24 cellular contexts compared by ENCODE assay signal in the genomic region with DNA sequence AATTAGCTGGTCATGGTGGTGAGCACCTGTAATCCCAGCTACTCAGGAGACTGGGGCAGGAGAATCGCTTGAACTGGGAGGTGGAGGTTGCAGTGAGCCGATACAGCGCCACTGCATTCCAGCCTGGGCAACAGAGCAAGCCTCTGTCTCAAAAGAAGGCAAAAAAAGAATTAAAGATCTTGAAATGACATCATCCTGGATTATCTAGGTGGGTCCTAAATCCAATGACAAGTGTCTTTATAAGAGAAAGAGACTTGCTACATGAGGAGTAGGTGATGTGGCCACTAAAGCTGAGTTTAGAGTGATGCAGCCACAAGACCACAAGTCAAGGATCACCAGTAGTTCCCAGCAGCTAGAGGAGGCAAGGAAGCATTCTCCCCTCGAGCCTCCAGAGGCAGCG. TPM values are rescaled to one million over a fixed set of nuclear protein-coding genes. Genes with fewer than 3 reads are reported as not detected.
DNase-seq lines count a peak whose midpoint lies in the region; ATAC-seq, FAIRE-seq and TF ChIP-seq lines count a peak whose summit lies in the region.
"Had no signal": no experiment of that assay in that cellular context is flagged by ENCODE, and none has a peak within 500 bp of the region (broad histone marks: within the 10 kb centered on the region; RNA-seq: fewer than 3 reads in every experiment).

No MANE protein-coding gene starts in this region.

- in situ Hi-C loops in gastrocnemius medialis (cut with MboI; ENCODE audit: low sequenced_read_pairs in 4 of 4) = no loop called here

- peaks cover 99% of the 10 kb centered on the region for H3K4me1 Mint-ChIP-seq in activated B cell treated with CpG ODN at 0.5 μM for 24 hours
- H3K4me1 Mint-ChIP-seq in stimulated activated memory B cell treated with anti-CD40 and anti-IgM and Interleukin-4, amounts not matched to agents 10 μg/mL and 1 μg/mL and 100 μg/mL, for 72 hours = peaks cover 96% of the 10 kb centered on the region
- H3K4me1 Mint-ChIP-seq in endothelial cell (ENCODE audit: unreplicated experiment) = no peaks in the 10 kb centered on the region

- H3K27me3 Mint-ChIP-seq in activated B cell treated with CpG ODN at 0.5 μM for 24 hours (no peaks in the 10 kb centered on the region), endothelial cell (ENCODE audit: unreplicated experiment) (peaks cover 5% of the 10 kb centered on the region)
- H3K27me3 Mint-ChIP-seq in stimulated activated memory B cell treated with anti-CD40 and anti-IgM and Interleukin-4, amounts not matched to agents 10 μg/mL and 1 μg/mL and 100 μg/mL, for 72 hours = no peaks in the 10 kb centered on the region
- H3K27me3 Mint-ChIP-seq: CD4-positive, CD25-positive, alpha-beta regulatory T cell had no signal

- DNase-seq in MV-4-11 (lab: John Stamatoyannopoulos, UW) = peak; percentile 36
- DNase-seq in activated B cell treated with CpG ODN at 0.5 μM for 24 hours = no peak
- DNase-seq in endothelial cell (ENCODE audit: low spot score) = no peak
- no peak for DNase-seq in GM12891 (ENCODE audit: insufficient read length, low spot score)
- no peak for DNase-seq in gastrocnemius medialis
- DNase-seq: ACHN; CD4-positive, CD25-positive, alpha-beta regulatory T cell; COR-L47; GDM1; H7; HFFc6; NCI-H187; NCI-H226; NCI-H524; NCI-H82; Peyer's patch; SW 1271; T-helper 2 cell had no signal

- peaks cover 2% of the 10 kb centered on the region for H3K9me3 Mint-ChIP-seq in activated B cell treated with CpG ODN at 0.5 μM for 24 hours
- H3K9me3 Mint-ChIP-seq in stimulated activated memory B cell treated with anti-CD40 and anti-IgM and Interleukin-4, amounts not matched to agents 10 μg/mL and 1 μg/mL and 100 μg/mL, for 72 hours = no peaks in the 10 kb centered on the region
- H3K9me3 Mint-ChIP-seq in endothelial cell (ENCODE audit: unreplicated experiment) = no peaks in the 10 kb centered on the region
- H3K9me3 Mint-ChIP-seq: HFFc6 had no signal

- H3K9me3 ChIP-seq in gastrocnemius medialis = no peaks in the 10 kb centered on the region
- H3K9me3 ChIP-seq: Peyer's patch had no signal

- H3K27ac Mint-ChIP-seq in activated B cell treated with CpG ODN at 0.5 μM for 24 hours (peak overlapping the region; percentile 87), endothelial cell (ENCODE audit: unreplicated experiment) (no peak overlapping the region)
- peak overlapping the region; percentile 86 for H3K27ac Mint-ChIP-seq in stimulated activated memory B cell treated with anti-CD40 and anti-IgM and Interleukin-4, amounts not matched to agents 10 μg/mL and 1 μg/mL and 100 μg/mL, for 72 hours
- H3K27ac Mint-ChIP-seq: CD4-positive, CD25-positive, alpha-beta regulatory T cell; HFFc6 had no signal

- ATAC-seq in activated B cell treated with CpG ODN at 0.5 μM for 24 hours (ENCODE audit: low read depth) = no peak
- no peak for ATAC-seq in stimulated activated memory B cell treated with anti-CD40 and anti-IgM and Interleukin-4, amounts not matched to agents 10 μg/mL and 1 μg/mL and 100 μg/mL, for 72 hours
- no peak for ATAC-seq in gastrocnemius medialis

- no peaks in the 10 kb centered on the region for H3K27me3 ChIP-seq in gastrocnemius medialis
- H3K27me3 ChIP-seq: Peyer's patch had no signal

- H3K4me1 ChIP-seq in gastrocnemius medialis = no peaks in the 10 kb centered on the region

- POLR2A ChIA-PET in activated B cell treated with CpG ODN at 0.5 μM for 24 hours (lab: Charles Lee) = interaction anchor here (0.6 to 7.9 kb wide), 11 partner anchors 10 to 149 kb away, joined by 3 to 318 read pairs (median 9); a partner anchor contains a TSS

- intact Hi-C loops in activated B cell treated with CpG ODN at 0.5 μM for 24 hours (cut with micrococcal nuclease) = no loop called here
- intact Hi-C loops in gastrocnemius medialis (cut with DNase I; ENCODE audit: low total_unique reads) = no loop called here

- H3K36me3 Mint-ChIP-seq in activated B cell treated with CpG ODN at 0.5 μM for 24 hours (ENCODE audit: low read depth) (peaks cover 83% of the 10 kb centered on the region), endothelial cell (ENCODE audit: low read depth, unreplicated experiment) (no peaks in the 10 kb centered on the region)
- peaks cover 80% of the 10 kb centered on the region for H3K36me3 Mint-ChIP-seq in stimulated activated memory B cell treated with anti-CD40 and anti-IgM and Interleukin-4, amounts not matched to agents 10 μg/mL and 1 μg/mL and 100 μg/mL, for 72 hours
- H3K36me3 Mint-ChIP-seq: CD4-positive, CD25-positive, alpha-beta regulatory T cell had no signal

- H3K4me3 ChIP-seq in gastrocnemius medialis = no peak overlapping the region
- H3K4me3 ChIP-seq: Peyer's patch had no signal

- TF ChIP-seq POLR2A in GM12891 (IDR thresholded peaks at IDR 0.05; ENCODE audit: low read depth, low read length) (no peak), gastrocnemius medialis (IDR thresholded peaks at IDR 0.05) (no peak)

- H3K4me3 Mint-ChIP-seq in activated B cell treated with CpG ODN at 0.5 μM for 24 hours (peak overlapping the region; percentile 80), endothelial cell (ENCODE audit: unreplicated experiment) (no peak overlapping the region)
- peak overlapping the region; percentile 45 for H3K4me3 Mint-ChIP-seq in stimulated activated memory B cell treated with anti-CD40 and anti-IgM and Interleukin-4, amounts not matched to agents 10 μg/mL and 1 μg/mL and 100 μg/mL, for 72 hours
- H3K4me3 Mint-ChIP-seq: CD4-positive, CD25-positive, alpha-beta regulatory T cell; HFFc6 had no signal

- no peak overlapping the region for H3K27ac ChIP-seq in gastrocnemius medialis
- H3K27ac ChIP-seq: HL-60 had no signal

- no peaks in the 10 kb centered on the region for H3K36me3 ChIP-seq in gastrocnemius medialis
- H3K36me3 ChIP-seq: Peyer's patch had no signal

- TF ChIP-seq CTCF in GM12873 (IDR thresholded peaks at IDR 0.05; ENCODE audit: insufficient read depth, low read depth, low read length, missing control alignments) (peak; percentile 39), activated B cell treated with CpG ODN at 0.5 μM for 24 hours (IDR thresholded peaks at IDR 0.05) (no peak), endothelial cell (IDR thresholded peaks at IDR 0.05; ENCODE audit: unreplicated experiment) (no peak), gastrocnemius medialis (IDR thresholded peaks at IDR 0.05 in 4 of 5, conservative IDR thresholded peaks at IDR 0.05 in 1 of 5) (no peak)

- no peak for FAIRE-seq in GM12891 (lab: Jason Lieb, UNC)
- FAIRE-seq: GM12892, HTR-8/SVneo had no signal

- CTCF ChIA-PET in activated B cell treated with CpG ODN at 0.5 μM for 24 hours (lab: Charles Lee) = interaction anchor here (2.5 to 7.5 kb wide), 3 partner anchors 15 to 23 kb away, joined by 11 to 76 read pairs (median 19); a partner anchor contains a TSS

TF ChIP-seq in GM12891, 5 proteins besides CTCF, POLR2A, EP300 and RAD21:
- TF ChIP-seq SPI1 (IDR thresholded peaks at IDR 0.05; ENCODE audit: low read depth, low read length) = no peak
- no peak for TF ChIP-seq PAX5 (IDR thresholded peaks at IDR 0.05; ENCODE audit: insufficient read depth, low read length, severe bottlenecking)
- no peak for TF ChIP-seq POU2F2 (IDR thresholded peaks at IDR 0.05; ENCODE audit: low read depth, low read length)
- no peak for TF ChIP-seq TAF1 (IDR thresholded peaks at IDR 0.05; ENCODE audit: low read depth, low read length)
- TF ChIP-seq POLR2AphosphoS5 (IDR thresholded peaks at IDR 0.05; ENCODE audit: low read depth, low read length) = no peak

RNA-seq across cellular contexts. Expression of a gene that starts 15.8 kb away (rescaled TPM):
- total RNA-seq in activated B cell treated with CpG ODN at 0.5 μM for 24 hours = 332 and 401 TPM in 2 replicates
- total RNA-seq in endothelial cell (ENCODE audit: unreplicated experiment) = 0.13 TPM
- polyA plus RNA-seq in GM12891 (2012; ENCODE audit: low read depth, missing spikeins) = 63.6 TPM
- 1 to 10 TPM; 2.3 to 9.1 (median 5.1) TPM for total RNA-seq in gastrocnemius medialis
- total RNA-seq: Daoy, H7 had no signal

RNA-seq across cellular contexts. Expression of a gene that starts 49.5 kb away (rescaled TPM):
- total RNA-seq in activated B cell treated with CpG ODN at 0.5 μM for 24 hours = 18.0 and 19.8 TPM in 2 replicates
- 37.9 TPM for total RNA-seq in endothelial cell (ENCODE audit: unreplicated experiment)
- polyA plus RNA-seq in GM12891 (2012; ENCODE audit: low read depth, missing spikeins) = 8.4 TPM
- total RNA-seq in gastrocnemius medialis = 100 to 1,000 TPM in 3 of 4 donors, 10 to 100 TPM in 1; 83.9 to 184 (median 127) TPM

RNA-seq across cellular contexts. Expression of a gene that starts 51.6 kb away (rescaled TPM):
- total RNA-seq in activated B cell treated with CpG ODN at 0.5 μM for 24 hours (53.4 and 57.6 TPM in 2 replicates), endothelial cell (ENCODE audit: unreplicated experiment) (58.1 TPM), gastrocnemius medialis (10 to 100 TPM; 24.5 to 33.0 (median 29.3) TPM)
- 12.4 TPM for polyA plus RNA-seq in GM12891 (2012; ENCODE audit: low read depth, missing spikeins)

Comparison
In these comparisons a context has a peak if more than half of its experiments do, and no peak if none do; other contexts are left out.
1. RNA of a gene that starts 15.8 kb away (total RNA-seq): 332 to 401 TPM in activated B cell treated with CpG ODN at 0.5 μM for 24 hours; 2.3 to 9.1 TPM in gastrocnemius medialis and 0.13 TPM in endothelial cell (single experiment); every median in the first group is over 10 times any median in the second.